In the genomic region with DNA sequence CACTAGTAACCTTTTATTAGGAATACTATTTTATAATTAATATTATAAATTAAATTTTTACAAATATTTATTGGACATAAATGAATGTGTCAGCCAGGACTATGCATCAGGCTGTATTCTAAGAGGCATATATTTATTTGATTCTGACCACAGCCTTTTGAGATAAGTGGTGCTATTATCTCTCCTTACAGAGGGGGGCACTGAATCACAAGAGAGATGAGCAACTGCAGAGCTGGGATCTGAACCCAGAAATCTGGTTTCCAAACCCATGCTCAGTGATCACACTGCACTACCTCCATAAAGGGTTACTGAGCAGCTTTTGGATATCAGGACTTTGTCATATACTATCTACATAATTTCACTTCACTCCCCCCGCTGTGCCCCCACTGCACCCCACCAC, we compare ENCODE assay signal across 18 cellular contexts.
DNase-seq lines count a peak whose midpoint lies in the region; ATAC-seq and TF ChIP-seq lines count a peak whose summit lies in the region.
"Had no signal": no experiment of that assay in that cellular context is flagged by ENCODE, and none has a peak within 500 bp of the region (broad histone marks: within the 10 kb centered on the region; RNA-seq: fewer than 3 reads in every experiment).

No MANE protein-coding gene starts in this region.

- WGBS in gastroesophageal sphincter (ENCODE audit: low coverage in 1 of 2), 2 donors = 75 to 92% methylated on average over 1 of the region's 1 CpG

- H3K27ac ChIP-seq in gastroesophageal sphincter = no peak overlapping the region
- H3K27ac ChIP-seq: 22Rv1, tibial nerve had no signal

- DNase-seq in DMS 273 (lab: John Stamatoyannopoulos, UW; ENCODE audit: unreplicated experiment) = peak; percentile 0
- DNase-seq in DMS 273 treated with DMSO at 0.1 percent for 48 hours (lab: John Stamatoyannopoulos, UW) = no peak
- peak; percentile 20 for DNase-seq in NCI-H226
- peak; percentile 18 for DNase-seq in epithelial cell of esophagus (ENCODE audit: low read depth)
- no peak for DNase-seq in posterior vena cava (ENCODE audit: low spot score)
- DNase-seq: activated CD4-positive, alpha-beta T cell treated with anti-CD3 and anti-CD28 coated beads, Interleukin-2, amount 50 U/mL, for 48 hours; activated T-cell treated with anti-CD3 and anti-CD28 coated beads, Interleukin-2, amount 50 U/mL, for 4 hours; GOT3; hypothalamus; left cardiac atrium; NCI-H1694 treated with DMSO at 0.1 percent for 48 hours; NCI-H510A treated with DMSO at 0.1 percent for 48 hours had no signal

- H3K36me3 ChIP-seq in gastroesophageal sphincter = no peaks in the 10 kb centered on the region
- H3K36me3 ChIP-seq: tibial nerve had no signal

- no peaks in the 10 kb centered on the region for H3K4me1 ChIP-seq in gastroesophageal sphincter

- no peak overlapping the region for H3K4me3 ChIP-seq in epithelial cell of esophagus (ENCODE audit: low read length)
- no peak overlapping the region for H3K4me3 ChIP-seq in gastroesophageal sphincter
- H3K4me3 ChIP-seq: tibial nerve had no signal

- intact Hi-C loops in posterior vena cava (cut with DNase I) = no loop called here

- H3K9me3 ChIP-seq in gastroesophageal sphincter = no peaks in the 10 kb centered on the region
- H3K9me3 ChIP-seq: tibial nerve had no signal

- ATAC-seq in GM21360 (IDR thresholded peaks at IDR 0.05; ENCODE audit: unreplicated experiment) = peak; percentile 50
- ATAC-seq in gastroesophageal sphincter = no peak
- ATAC-seq in HG03135 (IDR thresholded peaks at IDR 0.05; ENCODE audit: unreplicated experiment) = no peak
- ATAC-seq: activated T-cell treated with anti-CD3 and anti-CD28 coated beads, Interleukin-2, amount 50 U/mL, for 4 hours; left cardiac atrium; stimulated activated memory B cell treated with anti-CD40 and anti-IgM and Interleukin-4, amounts not matched to agents 10 μg/mL and 1 μg/mL and 100 μg/mL, for 72 hours had no signal

- TF ChIP-seq CTCF in epithelial cell of esophagus (IDR thresholded peaks at IDR 0.05; ENCODE audit: insufficient read depth, low read depth, low read length, missing control alignments) (peak; percentile 29), gastroesophageal sphincter (IDR thresholded peaks at IDR 0.05) (no peak)

- TF ChIP-seq EP300 in gastroesophageal sphincter (IDR thresholded peaks at IDR 0.05) = no peak

- no peak for TF ChIP-seq POLR2A in gastroesophageal sphincter (IDR thresholded peaks at IDR 0.05)

- no peaks in the 10 kb centered on the region for H3K27me3 ChIP-seq in gastroesophageal sphincter
- H3K27me3 ChIP-seq: tibial nerve had no signal

Comparison
In these comparisons a context has a peak if more than half of its experiments do, and no peak if none do; other contexts are left out.
1. DNase-seq: peak in DMS 273 (single experiment), NCI-H226 (single experiment) and epithelial cell of esophagus (single experiment); none in DMS 273 treated with DMSO at 0.1 percent for 48 hours (single experiment) and posterior vena cava (single experiment).